In genomic region chr2:170711774-170712652, GRCh38 we compare ENCODE assay signal across 1 cellular context.
TF ChIP-seq lines count a peak whose summit lies in the region.

No MANE protein-coding gene starts in this region.

TF ChIP-seq in HepG2, 621 proteins besides CTCF, POLR2A, EP300 and RAD21 (continued from another document and continues in another):
- TF ChIP-seq ATF1 (CRISPR knock-in tag; IDR thresholded peaks at IDR 0.05): peak; percentile 49; the same call in 1 of the 2 replicates
- TF ChIP-seq SKI (IDR thresholded peaks at IDR 0.05; ENCODE audit: partially characterized antibody): peak; percentile 87
- TF ChIP-seq ZBTB7B (CRISPR knock-in tag; IDR thresholded peaks at IDR 0.05): peak; percentile 98
- no peak for TF ChIP-seq ZNF367 (CRISPR knock-in tag; IDR thresholded peaks at IDR 0.05; ENCODE audit: borderline replicate concordance)
- peak; percentile 92 for TF ChIP-seq RBFOX2 (IDR thresholded peaks at IDR 0.05; ENCODE audit: low read depth, low read length)
- peak; percentile 58; the same call in 1 of the 2 replicates for TF ChIP-seq CEBPG (CRISPR knock-in tag; IDR thresholded peaks at IDR 0.05)
- 0 out of 2 replicates have a peak, but pooled peaks have one; percentile 55 for TF ChIP-seq ZNF512B (CRISPR knock-in tag; IDR thresholded peaks at IDR 0.05; ENCODE audit: borderline replicate concordance)
- no peak for TF ChIP-seq DBP (CRISPR knock-in tag; IDR thresholded peaks at IDR 0.05; ENCODE audit: not compliant biosample characterization)
- TF ChIP-seq PLRG1 (conservative IDR thresholded peaks at IDR 0.05): no peak
- peak; percentile 88; the same call in 1 of the 2 replicates for TF ChIP-seq HOXA3 (CRISPR knock-in tag; IDR thresholded peaks at IDR 0.05)
- TF ChIP-seq ZNF740 (CRISPR knock-in tag; IDR thresholded peaks at IDR 0.05): peak; percentile 90
- TF ChIP-seq TFDP2 (CRISPR knock-in tag; IDR thresholded peaks at IDR 0.05): peak; percentile 87
- no peak for TF ChIP-seq TOPORS (CRISPR knock-in tag; IDR thresholded peaks at IDR 0.05)
- TF ChIP-seq ADNP (CRISPR knock-in tag; IDR thresholded peaks at IDR 0.05): no peak
- peak; percentile 90 for TF ChIP-seq HNF4G (IDR thresholded peaks at IDR 0.05; ENCODE audit: borderline replicate concordance, low read depth, low read length)
- TF ChIP-seq HNF4G (CRISPR knock-in tag; IDR thresholded peaks at IDR 0.05; ENCODE audit: borderline replicate concordance, low read depth): peak; percentile 53; the same call in 1 of the 2 replicates
- no peak for TF ChIP-seq ATF7 (IDR thresholded peaks at IDR 0.05)
- TF ChIP-seq ATF7 (CRISPR knock-in tag; IDR thresholded peaks at IDR 0.05): peak; percentile 86
- peak; percentile 18 for TF ChIP-seq ZNF781 (CRISPR knock-in tag; IDR thresholded peaks at IDR 0.05; ENCODE audit: borderline replicate concordance, not compliant biosample characterization)
- peak; percentile 86; the same call in 1 of the 2 replicates for TF ChIP-seq POGK (CRISPR knock-in tag; conservative IDR thresholded peaks at IDR 0.05)
- TF ChIP-seq FOXK1 (CRISPR knock-in tag; IDR thresholded peaks at IDR 0.05; ENCODE audit: borderline replicate concordance, low read depth): peak; percentile 86
- peak; percentile 40 for TF ChIP-seq NFYC (CRISPR knock-in tag; IDR thresholded peaks at IDR 0.05)
- no peak for TF ChIP-seq PAWR (CRISPR knock-in tag; IDR thresholded peaks at IDR 0.05; ENCODE audit: borderline replicate concordance)
- TF ChIP-seq FOXA1 (IDR thresholded peaks at IDR 0.05): no peak
- peak; percentile 93 for TF ChIP-seq FOXA1 (CRISPR knock-in tag; IDR thresholded peaks at IDR 0.05)
- TF ChIP-seq FOXP1 (IDR thresholded peaks at IDR 0.05): 0 out of 2 replicates have a peak, but pooled peaks have one; percentile 29
- peak; percentile 85 for TF ChIP-seq FOXP1 (CRISPR knock-in tag; IDR thresholded peaks at IDR 0.05)
- TF ChIP-seq ZNF550 (CRISPR knock-in tag; IDR thresholded peaks at IDR 0.05; ENCODE audit: borderline replicate concordance): no peak
- TF ChIP-seq ASH2L (IDR thresholded peaks at IDR 0.05; ENCODE audit: insufficient read length, low read depth, low read length): peak; percentile 83
- no peak for TF ChIP-seq ZNF607 (CRISPR knock-in tag; IDR thresholded peaks at IDR 0.05; ENCODE audit: borderline replicate concordance)
- peak; percentile 39; the same call in 1 of the 2 replicates for TF ChIP-seq TP53 (CRISPR knock-in tag; conservative IDR thresholded peaks at IDR 0.05)
- peak; percentile 93; the same call in 1 of the 2 replicates for TF ChIP-seq THRA (CRISPR knock-in tag; IDR thresholded peaks at IDR 0.05; ENCODE audit: borderline replicate concordance)
- no peak for TF ChIP-seq SIN3B (IDR thresholded peaks at IDR 0.05; ENCODE audit: low read length)
- 0 out of 2 replicates have a peak, but pooled peaks have one; percentile 1 for TF ChIP-seq BCL3 (CRISPR knock-in tag; IDR thresholded peaks at IDR 0.05)
- TF ChIP-seq GABPA (IDR thresholded peaks at IDR 0.05; ENCODE audit: low read depth, low read length): no peak
- peak; percentile 53; the same call in 1 of the 2 replicates for TF ChIP-seq GABPA (CRISPR knock-in tag; IDR thresholded peaks at IDR 0.05; ENCODE audit: low read depth)
- TF ChIP-seq ZNF513 (CRISPR knock-in tag; conservative IDR thresholded peaks at IDR 0.05): no peak
- TF ChIP-seq ZNF878 (CRISPR knock-in tag; IDR thresholded peaks at IDR 0.05): peak; percentile 24; the same call in 1 of the 2 replicates
- TF ChIP-seq PBX3 (CRISPR knock-in tag; IDR thresholded peaks at IDR 0.05; ENCODE audit: borderline replicate concordance): no peak
- no peak for TF ChIP-seq NCOA5 (CRISPR knock-in tag; IDR thresholded peaks at IDR 0.05)
- peak; percentile 63 for TF ChIP-seq ELF3 (CRISPR knock-in tag; IDR thresholded peaks at IDR 0.05)
- TF ChIP-seq SP5 (CRISPR knock-in tag; IDR thresholded peaks at IDR 0.05; ENCODE audit: borderline replicate concordance, low read depth): peak; percentile 98
- peak; percentile 74 for TF ChIP-seq MLX (CRISPR knock-in tag; IDR thresholded peaks at IDR 0.05)
- TF ChIP-seq HNF1B (CRISPR knock-in tag; IDR thresholded peaks at IDR 0.05): 0 out of 2 replicates have a peak, but pooled peaks have one; percentile 65
- peak; percentile 94 for TF ChIP-seq FOXP4 (CRISPR knock-in tag; IDR thresholded peaks at IDR 0.05)
